In genomic region chr18:31880186-31880898, GRCh38 we compare ENCODE assay signal across 23 cellular contexts.
"Had no signal": no experiment of that assay in that cellular context is flagged by ENCODE, and none has a peak within 500 bp of the region (broad histone marks: within the 10 kb centered on the region; RNA-seq: fewer than 3 reads in every experiment).

No MANE protein-coding gene starts in this region.

- H3K27me3 Mint-ChIP-seq: central memory CD8-positive, alpha-beta T cell had no signal

- FAIRE-seq: kidney had no signal

- H3K27ac ChIP-seq: colonic mucosa, parathyroid adenoma, stomach, WERI-Rb-1 had no signal

- DNase-seq: activated CD4-positive, alpha-beta T cell treated with anti-CD3 and anti-CD28 coated beads for 1 hour; activated CD8-positive, alpha-beta memory T cell treated with anti-CD3 and anti-CD28 coated beads for 24 hours; activated CD8-positive, alpha-beta memory T cell treated with anti-CD3 and anti-CD28 coated beads, Interleukin-2, amount 50 U/mL, for 48 hours; activated effector memory CD4-positive, alpha-beta T cell treated with anti-CD3 and anti-CD28 coated beads, Interleukin-2, amount 50 U/mL, for 16 hours; activated naive CD4-positive, alpha-beta T cell treated with anti-CD3 and anti-CD28 coated beads, Interleukin-2, amount 50 U/mL, for 16 hours; activated T-cell treated with anti-CD3 and anti-CD28 coated beads, Interleukin-2, amount 50 U/mL, for 48 hours; aorta; colonic mucosa; endodermal cell; erythroblast; hypothalamus; kidney; stimulated activated CD4-positive, alpha-beta T cell treated with anti-CD3 and anti-CD28 coated beads, Interleukin-4, amount 100 ng/mL, for 1 hour; stomach; trophoblast cell; WERI-Rb-1 had no signal

- H3K4me3 ChIP-seq: colonic mucosa, smooth muscle cell, stomach had no signal

- H3K4me1 Mint-ChIP-seq: mesothelial cell of epicardium, nephron had no signal

- H3K4me3 Mint-ChIP-seq: central memory CD8-positive, alpha-beta T cell; endodermal cell; mesothelial cell of epicardium; nephron had no signal

- H3K4me1 ChIP-seq: colonic mucosa, parathyroid adenoma, stomach had no signal

- H3K9me3 ChIP-seq: colonic mucosa had no signal

- H3K27ac Mint-ChIP-seq: endodermal cell, mesothelial cell of epicardium, nephron had no signal

- H3K36me3 ChIP-seq: colonic mucosa had no signal

- ATAC-seq: left lobe of liver, sciatic nerve had no signal

- H3K27me3 ChIP-seq: colonic mucosa, stomach had no signal
